8 cellular contexts compared by ENCODE assay signal in the genomic region with DNA sequence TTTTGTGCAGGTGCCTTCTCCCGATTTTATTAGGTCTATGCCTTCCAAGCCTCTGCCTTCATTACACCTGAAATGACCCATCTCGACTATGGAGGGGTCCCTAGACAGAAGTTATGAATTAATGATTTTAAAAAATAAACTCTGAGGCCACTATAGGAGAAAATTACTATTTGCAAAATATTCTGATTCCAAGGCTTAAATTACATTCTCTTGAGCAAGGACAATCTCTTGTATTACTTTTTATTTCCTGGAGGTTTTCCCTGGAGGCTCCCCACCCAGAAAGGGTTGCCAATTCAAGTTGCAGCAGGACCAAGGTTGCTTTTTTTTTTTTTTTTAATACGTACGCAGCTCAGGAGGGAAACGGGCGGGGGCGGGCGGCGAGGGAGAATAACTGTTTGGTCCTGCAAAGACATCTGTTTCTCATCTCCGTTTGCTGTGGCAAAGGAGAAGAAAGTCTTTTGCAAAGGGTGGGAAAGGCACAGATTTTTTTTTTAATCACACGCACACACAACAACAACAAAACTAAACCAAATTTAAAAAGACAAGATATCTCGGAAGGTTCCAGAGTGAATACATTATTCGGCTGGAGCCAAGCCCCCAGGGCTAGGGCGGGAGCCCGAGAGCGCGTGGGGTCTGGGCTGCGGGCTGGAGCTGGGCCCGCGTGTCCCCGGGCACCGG. TPM values are rescaled to one million over a fixed set of nuclear protein-coding genes. Genes with fewer than 3 reads are reported as not detected.
DNase-seq lines count a peak whose midpoint lies in the region; ATAC-seq and TF ChIP-seq lines count a peak whose summit lies in the region.

No MANE protein-coding gene starts in this region.

- peak overlapping the region; percentile 74 for H3K4me3 Mint-ChIP-seq in Calu3 (ENCODE audit: low read depth, unreplicated experiment)

- no peaks in the 10 kb centered on the region for H3K36me3 ChIP-seq in esophagus muscularis mucosa
- no peaks in the 10 kb centered on the region for H3K36me3 ChIP-seq in ovary

- peaks cover 24% of the 10 kb centered on the region for H3K4me1 Mint-ChIP-seq in Calu3 (ENCODE audit: low read depth, unreplicated experiment)

- intact Hi-C loops in Calu3 (cut with micrococcal nuclease; ENCODE audit: unreplicated experiment) = loop anchor here (5.0 kb wide), 2 partner anchors 80 kb away; no protein-coding TSS in a partner anchor
- intact Hi-C loops in esophagus muscularis mucosa (cut with DNase I) = loop anchor here (5.0 kb wide), 1 partner anchor 60 kb away; no protein-coding TSS in a partner anchor
- intact Hi-C loops in ovary (cut with DNase I) = no loop called here

- CTCF ChIA-PET in Calu3 (lab: Charles Lee) = interaction anchor here (0.6 kb wide), 2 partner anchors 160 to 1086 kb away, joined by 3 read pairs; no protein-coding TSS in a partner anchor

- H3K4me1 ChIP-seq in esophagus muscularis mucosa (peaks cover 15 to 54% (median 52%) of the 10 kb centered on the region in 4 donors), ovary (ENCODE audit: insufficient read depth) (peaks cover 7% of the 10 kb centered on the region)

- no peaks in the 10 kb centered on the region for H3K27me3 Mint-ChIP-seq in Calu3 (ENCODE audit: unreplicated experiment)

- TF ChIP-seq EP300 in esophagus muscularis mucosa (IDR thresholded peaks at IDR 0.05) (no peak), ovary (IDR thresholded peaks at IDR 0.05) (no peak)

- peaks cover 31% of the 10 kb centered on the region for H3K36me3 Mint-ChIP-seq in Calu3 (ENCODE audit: insufficient read depth, unreplicated experiment)

- H3K27ac Mint-ChIP-seq in Calu3 (ENCODE audit: unreplicated experiment) = peak overlapping the region; percentile 59

- no TSS peak for BruUV-seq in Calu3 (replicated peaks; lab: Mats Ljungman, UMichigan)

- H3K9me3 Mint-ChIP-seq in Calu3 (ENCODE audit: low read depth, unreplicated experiment) = no peaks in the 10 kb centered on the region

- H3K27me3 ChIP-seq in esophagus muscularis mucosa (peaks cover 0 to 3% (median 0%) of the 10 kb centered on the region in 4 donors), ovary (no peaks in the 10 kb centered on the region)

- no peaks in the 10 kb centered on the region for H3K9me3 ChIP-seq in esophagus muscularis mucosa
- H3K9me3 ChIP-seq in ovary = no peaks in the 10 kb centered on the region

- H3K4me3 ChIP-seq in esophagus muscularis mucosa (peak overlapping the region; percentile 72 to 85 (median 78)), ovary (peak overlapping the region; percentile 68)

- DNase-seq in Calu3 = no peak
- DNase-seq in NCI-H748 treated with DMSO at 0.1 percent for 48 hours (lab: John Stamatoyannopoulos, UW) = peak; percentile 22
- DNase-seq in esophagus muscularis mucosa (ENCODE audit: extremely low spot score) = no peak
- peak; percentile 32 to 59 (median 44) for DNase-seq in ovary
- no peak for DNase-seq in stimulated activated naive CD4-positive, alpha-beta T cell treated with Interleukin-2 at 50 U/mL for 16 hours (lab: John Stamatoyannopoulos, UW)

- TF ChIP-seq POLR2A in esophagus muscularis mucosa (IDR thresholded peaks at IDR 0.05; ENCODE audit: low read depth) (no peak), ovary (IDR thresholded peaks at IDR 0.05) (no peak)

- ATAC-seq in HG02623 (IDR thresholded peaks at IDR 0.05; ENCODE audit: unreplicated experiment) (no peak), GM21529 (IDR thresholded peaks at IDR 0.05; ENCODE audit: unreplicated experiment) (no peak), HG02759 (IDR thresholded peaks at IDR 0.05; ENCODE audit: unreplicated experiment) (no peak)

- no peak for TF ChIP-seq CTCF in Calu3 (IDR thresholded peaks at IDR 0.05; ENCODE audit: unreplicated experiment)
- TF ChIP-seq CTCF in esophagus muscularis mucosa (IDR thresholded peaks at IDR 0.05) = no peak
- no peak for TF ChIP-seq CTCF in ovary (IDR thresholded peaks at IDR 0.05)

- WGBS in esophagus muscularis mucosa = 4% methylated on average over 19 of the region's 22 CpGs
- 2 to 3% (median 2%) methylated on average over 22 of the region's 22 CpGs for WGBS in ovary, 3 donors

- H3K27ac ChIP-seq in esophagus muscularis mucosa (replicated peaks in 1 of 4) = peak overlapping the region; percentile 81 to 90 (median 88)
- no peak overlapping the region for H3K27ac ChIP-seq in ovary

RNA-seq across cellular contexts. Expression of a gene that starts 0.6 kb away (rescaled TPM):
- total RNA-seq in Calu3 (2022) (5.5 and 14.7 TPM in 2 replicates), esophagus muscularis mucosa (1 to 10 TPM; 1.8 to 2.6 (median 2.1) TPM), ovary (1 to 10 TPM; 1.8 to 4.2 (median 2.1) TPM)
- polyA plus RNA-seq in ovary = 1 to 10 TPM; 2.1 to 6.5 TPM

Comparison
In these comparisons a context has a peak if more than half of its experiments do, and no peak if none do; other contexts are left out.
1. DNase-seq: peak in NCI-H748 treated with DMSO at 0.1 percent for 48 hours (single experiment) and ovary (5 of 5); none in Calu3 (single experiment), esophagus muscularis mucosa (single experiment) and stimulated activated naive CD4-positive, alpha-beta T cell treated with Interleukin-2 at 50 U/mL for 16 hours (single experiment).
2. H3K27ac ChIP-seq: peak in esophagus muscularis mucosa (4 of 4); none in ovary (0 of 2).
3. intact Hi-C loops: an anchor here in Calu3 (5.0 kb wide) and esophagus muscularis mucosa (5.0 kb wide); none called in ovary.